ENCODE assay signal across 1 cellular context in genomic region chr4:18155062-18156041, GRCh38.
TF ChIP-seq lines count a peak whose summit lies in the region.

No MANE protein-coding gene starts in this region.

TF ChIP-seq in HepG2, 621 proteins besides CTCF, POLR2A, EP300 and RAD21 (continued from another document):
- TF ChIP-seq ZXDC (CRISPR knock-in tag; IDR thresholded peaks at IDR 0.05): no peak
- TF ChIP-seq ATF7 (IDR thresholded peaks at IDR 0.05): peak; percentile 37; the same call in 1 of the 2 replicates
- TF ChIP-seq ATF7 (CRISPR knock-in tag; IDR thresholded peaks at IDR 0.05): no peak
- TF ChIP-seq FIP1L1 (IDR thresholded peaks at IDR 0.05; ENCODE audit: borderline replicate concordance, insufficient read depth, low read depth, low read length): no peak
- peak; percentile 57 for TF ChIP-seq CEBPB (IDR thresholded peaks at IDR 0.05; ENCODE audit: borderline replicate concordance, low read depth, low read length)
- TF ChIP-seq TSC22D2 (CRISPR knock-in tag; IDR thresholded peaks at IDR 0.05; ENCODE audit: borderline replicate concordance): no peak
- peak; percentile 80 to 83 for TF ChIP-seq MAFK (conservative IDR thresholded peaks at IDR 0.05 in 1 of 2, IDR thresholded peaks at IDR 0.05 in 1 of 2; ENCODE audit: low read length in 2 of 2)
- TF ChIP-seq ZEB1 (IDR thresholded peaks at IDR 0.05; ENCODE audit: insufficient replicate concordance, low read depth): no peak
- TF ChIP-seq ZNF577 (CRISPR knock-in tag; IDR thresholded peaks at IDR 0.05; ENCODE audit: borderline replicate concordance, low read depth): no peak
- TF ChIP-seq AHR (CRISPR knock-in tag; IDR thresholded peaks at IDR 0.05): no peak
- TF ChIP-seq ZNF7 (CRISPR knock-in tag; IDR thresholded peaks at IDR 0.05): no peak
- TF ChIP-seq PITX1 (CRISPR knock-in tag; IDR thresholded peaks at IDR 0.05): no peak
- no peak for TF ChIP-seq ISX (CRISPR knock-in tag; conservative IDR thresholded peaks at IDR 0.05)
- peak; percentile 72 for TF ChIP-seq MAFF (IDR thresholded peaks at IDR 0.05; ENCODE audit: low read depth, low read length)
- TF ChIP-seq ZNF550 (CRISPR knock-in tag; IDR thresholded peaks at IDR 0.05; ENCODE audit: borderline replicate concordance): no peak
